In genomic region chr4:172061204-172061603, GRCh38 we compare ENCODE assay signal across 19 cellular contexts.
DNase-seq lines count a peak whose midpoint lies in the region; ATAC-seq and TF ChIP-seq lines count a peak whose summit lies in the region.
"Had no signal": no experiment of that assay in that cellular context is flagged by ENCODE, and none has a peak within 500 bp of the region (broad histone marks: within the 10 kb centered on the region; RNA-seq: fewer than 3 reads in every experiment).

No MANE protein-coding gene starts in this region.

- DNase-seq in epithelial cell of esophagus (ENCODE audit: low read depth), result peak; percentile 1
- DNase-seq in OCI-M1 (lab: John Stamatoyannopoulos, UW), result no peak
- no peak for DNase-seq in ureter (ENCODE audit: low spot score)
- DNase-seq in NCI-H2196 (lab: John Stamatoyannopoulos, UW; ENCODE audit: unreplicated experiment), result no peak
- DNase-seq: activated CD4-positive, CD25-positive, alpha-beta regulatory T cell treated with anti-CD3 and anti-CD28 coated beads, Interleukin-2, amount 50 U/mL, for 72 hours; activated effector memory CD4-positive, alpha-beta T cell treated with anti-CD3 and anti-CD28 coated beads, Interleukin-2, amount 50 U/mL, for 16 hours; GM23248; Kasumi-1; mucosa of descending colon; NCI-H1105 treated with DMSO at 0.1 percent for 48 hours; NCI-H82; T1000; testis had no signal

- ATAC-seq in GM18870 (IDR thresholded peaks at IDR 0.05; ENCODE audit: unreplicated experiment) (peak; percentile 91), GM21529 (IDR thresholded peaks at IDR 0.05; ENCODE audit: unreplicated experiment) (peak; percentile 92), HG02981 (IDR thresholded peaks at IDR 0.05; ENCODE audit: unreplicated experiment) (peak; percentile 61)
- ATAC-seq: esophagus mucosa, left lobe of liver, mucosa of descending colon had no signal

- TF ChIP-seq CTCF in epithelial cell of esophagus (IDR thresholded peaks at IDR 0.05; ENCODE audit: insufficient read depth, low read depth, low read length, missing control alignments), result no peak

- H3K4me3 ChIP-seq in epithelial cell of esophagus (ENCODE audit: low read length), result no peak overlapping the region
- H3K4me3 ChIP-seq: GM23248, mucosa of descending colon, smooth muscle cell, testis had no signal
